20 cellular contexts compared by ENCODE assay signal in genomic region chr12:81573228-81573627, GRCh38.
DNase-seq lines count a peak whose midpoint lies in the region; ATAC-seq, FAIRE-seq and TF ChIP-seq lines count a peak whose summit lies in the region.
"Had no signal": no experiment of that assay in that cellular context is flagged by ENCODE, and none has a peak within 500 bp of the region (broad histone marks: within the 10 kb centered on the region; RNA-seq: fewer than 3 reads in every experiment).

No MANE protein-coding gene starts in this region.

- no peak for TF ChIP-seq CTCF in omental fat pad (IDR thresholded peaks at IDR 0.05)

- DNase-seq in NCI-H1694 (lab: John Stamatoyannopoulos, UW) (peak; percentile 11), NCI-H1694 treated with DMSO at 0.1 percent for 48 hours (lab: John Stamatoyannopoulos, UW) (no peak), astrocyte of the hippocampus (ENCODE audit: low read depth, low spot score) (peak; percentile 81), foreskin melanocyte (peak; percentile 11), RCC 7860 (ENCODE audit: low spot score) (no peak), omental fat pad (ENCODE audit: low spot score) (no peak), A172 (ENCODE audit: low spot score) (no peak)
- DNase-seq: 8988T; activated CD4-positive, alpha-beta T cell treated with anti-CD3 and anti-CD28 coated beads, Interleukin-2, amount 10 ng/mL, durations not matched to agents 7 days and 5 days; activated naive CD8-positive, alpha-beta T cell treated with anti-CD3 and anti-CD28 coated beads for 36 hours; natural killer cell; NCI-H1417; posterior cingulate gyrus; Right ventricle myocardium superior; stimulated activated CD4-positive, alpha-beta T cell treated with anti-CD3 and anti-CD28 coated beads, Interleukin-2, amount 100 ng/mL, for 24 hours; stimulated activated naive CD4-positive, alpha-beta T cell treated with Interleukin-2 at 50 U/mL for 16 hours; T-cell had no signal

- no peak for FAIRE-seq in RCC 7860 (lab: Jason Lieb, UNC)
- FAIRE-seq: GM18507 had no signal

- ATAC-seq in omental fat pad (ENCODE audit: low FRiP score) (no peak), GM21447 (IDR thresholded peaks at IDR 0.05; ENCODE audit: unreplicated experiment) (no peak)
- ATAC-seq: activated T-helper 17 cell treated with anti-CD3 and anti-CD28 coated beads, Interleukin-2, amount 50 U/mL, for 72 hours; natural killer cell; T-cell had no signal

Comparison
In these comparisons a context has a peak if more than half of its experiments do, and no peak if none do; other contexts are left out.
1. DNase-seq: peak in NCI-H1694 (single experiment), astrocyte of the hippocampus (single experiment) and foreskin melanocyte (single experiment); none in NCI-H1694 treated with DMSO at 0.1 percent for 48 hours (single experiment), RCC 7860 (single experiment), omental fat pad (single experiment) and A172 (single experiment).